In the genomic region with DNA sequence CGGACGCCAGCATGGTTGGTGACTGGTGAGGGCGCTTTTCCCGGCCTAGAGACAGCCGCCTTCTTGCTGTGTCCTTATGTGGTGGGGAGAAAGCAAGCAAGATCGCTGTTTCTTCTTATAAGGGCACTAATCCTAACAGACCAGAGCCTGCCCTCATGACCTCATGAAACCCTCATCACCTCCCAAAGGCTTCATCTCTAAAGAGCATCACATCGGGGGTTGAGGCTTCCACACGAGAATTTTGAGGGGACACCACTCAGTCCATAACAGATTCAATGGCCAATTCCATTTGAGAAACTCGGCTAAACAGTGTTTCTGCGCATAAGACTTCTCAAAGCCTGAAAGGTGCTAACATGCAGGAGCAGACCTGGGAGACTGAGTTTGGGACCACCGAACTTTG, we compare ENCODE assay signal across 20 cellular contexts. TPM values are rescaled to one million over a fixed set of nuclear protein-coding genes. Genes with fewer than 3 reads are reported as not detected.
DNase-seq lines count a peak whose midpoint lies in the region; ATAC-seq, FAIRE-seq and TF ChIP-seq lines count a peak whose summit lies in the region.
"Had no signal": no experiment of that assay in that cellular context is flagged by ENCODE, and none has a peak within 500 bp of the region (broad histone marks: within the 10 kb centered on the region; RNA-seq: fewer than 3 reads in every experiment).

No MANE protein-coding gene starts in this region.

- FAIRE-seq in small intestine (lab: Jason Lieb, UNC): no peak
- FAIRE-seq: HTR-8/SVneo had no signal

- peaks cover 0 to 2% (median 0%) of the 10 kb centered on the region in 3 donors for H3K36me3 ChIP-seq in skeletal muscle tissue (ENCODE audit: control insufficient read depth in 3 of 3, insufficient read depth in 3 of 3, low read length in 3 of 3)
- H3K36me3 ChIP-seq in small intestine (ENCODE audit: control insufficient read depth in 2 of 2, insufficient read depth in 2 of 2, low read length in 2 of 2): no peaks in the 10 kb centered on the region
- H3K36me3 ChIP-seq: thyroid gland had no signal

- no peaks in the 10 kb centered on the region for H3K9me3 ChIP-seq in skeletal muscle tissue (ENCODE audit: control insufficient read depth in 3 of 3, low read length in 3 of 3)
- H3K9me3 ChIP-seq in small intestine (ENCODE audit: control insufficient read depth, low read depth): no peaks in the 10 kb centered on the region
- H3K9me3 ChIP-seq: thyroid gland had no signal

- no peak overlapping the region for H3K9ac ChIP-seq in skeletal muscle tissue (ENCODE audit: low read depth in 1 of 3, low read length in 3 of 3)
- H3K9ac ChIP-seq: parathyroid adenoma had no signal

- intact Hi-C loops in sciatic nerve (cut with DNase I): no loop called here

- H3K27me3 ChIP-seq in layer of hippocampus (ENCODE audit: control insufficient read depth, insufficient read depth, low read length) (no peaks in the 10 kb centered on the region), skeletal muscle tissue (ENCODE audit: control insufficient read depth in 3 of 3, insufficient read depth in 3 of 3, low read length in 3 of 3) (no peaks in the 10 kb centered on the region), small intestine (ENCODE audit: control insufficient read depth in 2 of 2, insufficient read depth in 2 of 2, low read length in 2 of 2) (no peaks in the 10 kb centered on the region)
- H3K27me3 ChIP-seq: thyroid gland had no signal

- peak overlapping the region in 1 of 3 donors; percentile 30 for H3K4me3 ChIP-seq in skeletal muscle tissue (ENCODE audit: low read length in 3 of 3)
- no peak overlapping the region for H3K4me3 ChIP-seq in small intestine (ENCODE audit: low read depth in 1 of 2, low read length in 2 of 2)
- H3K4me3 ChIP-seq: GM23338, thyroid gland had no signal

- no peak for TF ChIP-seq CTCF in C4-2B (conservative IDR thresholded peaks at IDR 0.05)

- 84 to 85% (median 84%) methylated on average over 11 of the region's 11 CpGs for WGBS in small intestine, 3 donors

- H3K27ac ChIP-seq in C4-2B (peak overlapping the region; percentile 14; the same call in 1 of the 2 replicates), angular gyrus (ENCODE audit: low read depth, low read length) (peak overlapping the region; percentile 94), layer of hippocampus (ENCODE audit: low read depth, low read length) (peak overlapping the region; percentile 90), skeletal muscle tissue (ENCODE audit: low read depth, low read length) (peak overlapping the region; percentile 48), small intestine (ENCODE audit: low read depth in 1 of 2, low read length in 1 of 2) (no peak overlapping the region)

- no peak for DNase-seq in small intestine
- DNase-seq in sciatic nerve (ENCODE audit: low spot score): no peak
- DNase-seq in NCI-H2029 (lab: John Stamatoyannopoulos, UW): no peak
- DNase-seq: activated CD4-positive, alpha-beta T cell treated with anti-CD3 and anti-CD28 coated beads for 36 hours; activated CD8-positive, alpha-beta memory T cell treated with anti-CD3 and anti-CD28 coated beads, Interleukin-2, amount 10 ng/mL, durations not matched to agents 7 days and 5 days; cerebellar nuclear complex; DMS79 treated with DMSO at 0.1 percent for 48 hours; kidney glomerular epithelial cell; NCI-H748 treated with DMSO at 0.1 percent for 48 hours; PC-3; T1000; thyroid gland had no signal

- no peak for ATAC-seq in sciatic nerve
- ATAC-seq in HG03439 (IDR thresholded peaks at IDR 0.05; ENCODE audit: unreplicated experiment): no peak
- ATAC-seq: activated CD4-positive, alpha-beta T cell treated with anti-CD3 and anti-CD28 coated beads for 36 hours; activated CD8-positive, alpha-beta memory T cell treated with anti-CD3 and anti-CD28 coated beads, Interleukin-2, amount 10 ng/mL, durations not matched to agents 7 days and 5 days; GM23338; PC-3 had no signal

- H3K4me1 ChIP-seq in skeletal muscle tissue (ENCODE audit: control insufficient read depth in 3 of 3, insufficient read depth in 3 of 3, low read length in 3 of 3) (peaks cover 72 to 79% (median 73%) of the 10 kb centered on the region in 3 donors), small intestine (ENCODE audit: control insufficient read depth in 2 of 2, insufficient read depth in 1 of 2, low read depth in 1 of 2, low read length in 1 of 2) (peaks cover 0 to 5% of the 10 kb centered on the region in 2 donors)

RNA-seq across cellular contexts. Expression of a gene that starts 54.0 kb away (rescaled TPM):
- total RNA-seq in skeletal muscle tissue (53.8 TPM), sciatic nerve (96.5 TPM)
- 10 to 100 TPM; 26.6 to 54.8 (median 27.0) TPM for polyA plus RNA-seq in small intestine

Comparison
In these comparisons a context has a peak if more than half of its experiments do, and no peak if none do; other contexts are left out.
1. H3K27ac ChIP-seq: peak in C4-2B (single experiment), angular gyrus (single experiment), layer of hippocampus (single experiment) and skeletal muscle tissue (single experiment); none in small intestine (0 of 2).